In the genomic region with DNA sequence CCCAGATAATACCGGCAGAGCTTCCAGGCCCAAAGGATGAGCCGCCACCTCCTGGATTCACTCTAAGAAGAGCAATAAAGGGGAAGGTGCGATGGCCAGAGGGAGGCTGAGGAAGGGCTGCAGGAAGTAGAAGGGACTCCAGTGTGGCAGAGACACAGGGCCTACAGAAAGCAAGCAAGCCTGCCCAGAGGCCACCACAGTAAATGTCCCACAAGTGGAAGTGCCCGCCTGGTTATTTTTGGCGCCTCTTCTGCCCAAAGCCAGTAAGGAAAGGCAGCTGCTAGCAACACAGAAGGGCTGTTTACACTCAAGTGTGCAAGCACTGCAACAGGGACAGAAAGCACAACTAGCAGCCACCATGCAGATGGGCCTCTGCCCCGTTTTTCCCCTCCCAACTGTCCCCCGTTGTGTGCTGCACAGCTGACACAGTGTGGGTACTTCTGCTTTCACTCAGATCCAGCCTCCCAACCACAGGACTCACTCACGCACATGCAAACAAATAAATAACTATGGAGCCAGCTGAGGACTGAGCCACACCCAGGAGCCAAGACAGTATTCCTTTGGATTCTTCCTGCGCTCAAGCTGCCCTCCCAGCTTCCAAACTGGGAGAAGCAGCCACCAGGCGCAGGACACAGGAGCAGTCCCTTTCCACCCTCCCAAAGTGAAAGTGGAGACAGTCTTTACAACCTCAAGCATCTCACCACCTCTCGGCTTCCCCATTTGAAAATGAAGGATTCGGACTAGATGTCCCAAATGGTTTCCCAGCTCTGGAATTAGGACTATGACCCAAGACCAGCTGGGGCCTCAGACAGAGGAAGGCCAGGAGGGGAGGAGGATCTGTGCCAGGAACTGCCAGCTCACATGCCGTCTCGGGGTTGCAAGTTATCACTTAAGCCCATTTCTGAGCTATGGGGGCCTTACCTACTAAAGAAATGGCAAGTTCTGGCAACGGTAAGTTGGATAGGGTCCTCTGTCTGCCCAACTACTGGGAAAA, we compare ENCODE assay signal across 1 cellular context.
TF ChIP-seq lines count a peak whose summit lies in the region.

No MANE protein-coding gene starts in this region.

TF ChIP-seq in WTC11, 78 proteins besides CTCF, POLR2A, EP300 and RAD21 (continued from another document):
- TF ChIP-seq, protein P1, sequence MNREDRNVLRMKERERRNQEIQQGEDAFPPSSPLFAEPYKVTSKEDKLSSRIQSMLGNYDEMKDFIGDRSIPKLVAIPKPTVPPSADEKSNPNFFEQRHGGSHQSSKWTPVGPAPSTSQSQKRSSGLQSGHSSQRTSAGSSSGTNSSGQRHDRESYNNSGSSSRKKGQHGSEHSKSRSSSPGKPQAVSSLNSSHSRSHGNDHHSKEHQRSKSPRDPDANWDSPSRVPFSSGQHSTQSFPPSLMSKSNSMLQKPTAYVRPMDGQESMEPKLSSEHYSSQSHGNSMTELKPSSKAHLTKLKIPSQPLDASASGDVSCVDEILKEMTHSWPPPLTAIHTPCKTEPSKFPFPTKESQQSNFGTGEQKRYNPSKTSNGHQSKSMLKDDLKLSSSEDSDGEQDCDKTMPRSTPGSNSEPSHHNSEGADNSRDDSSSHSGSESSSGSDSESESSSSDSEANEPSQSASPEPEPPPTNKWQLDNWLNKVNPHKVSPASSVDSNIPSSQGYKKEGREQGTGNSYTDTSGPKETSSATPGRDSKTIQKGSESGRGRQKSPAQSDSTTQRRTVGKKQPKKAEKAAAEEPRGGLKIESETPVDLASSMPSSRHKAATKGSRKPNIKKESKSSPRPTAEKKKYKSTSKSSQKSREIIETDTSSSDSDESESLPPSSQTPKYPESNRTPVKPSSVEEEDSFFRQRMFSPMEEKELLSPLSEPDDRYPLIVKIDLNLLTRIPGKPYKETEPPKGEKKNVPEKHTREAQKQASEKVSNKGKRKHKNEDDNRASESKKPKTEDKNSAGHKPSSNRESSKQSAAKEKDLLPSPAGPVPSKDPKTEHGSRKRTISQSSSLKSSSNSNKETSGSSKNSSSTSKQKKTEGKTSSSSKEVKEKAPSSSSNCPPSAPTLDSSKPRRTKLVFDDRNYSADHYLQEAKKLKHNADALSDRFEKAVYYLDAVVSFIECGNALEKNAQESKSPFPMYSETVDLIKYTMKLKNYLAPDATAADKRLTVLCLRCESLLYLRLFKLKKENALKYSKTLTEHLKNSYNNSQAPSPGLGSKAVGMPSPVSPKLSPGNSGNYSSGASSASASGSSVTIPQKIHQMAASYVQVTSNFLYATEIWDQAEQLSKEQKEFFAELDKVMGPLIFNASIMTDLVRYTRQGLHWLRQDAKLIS (CRISPR knock-in tag; IDR thresholded peaks at IDR 0.05; ENCODE audit: borderline replicate concordance) = no peak
- TF ChIP-seq, protein P2, sequence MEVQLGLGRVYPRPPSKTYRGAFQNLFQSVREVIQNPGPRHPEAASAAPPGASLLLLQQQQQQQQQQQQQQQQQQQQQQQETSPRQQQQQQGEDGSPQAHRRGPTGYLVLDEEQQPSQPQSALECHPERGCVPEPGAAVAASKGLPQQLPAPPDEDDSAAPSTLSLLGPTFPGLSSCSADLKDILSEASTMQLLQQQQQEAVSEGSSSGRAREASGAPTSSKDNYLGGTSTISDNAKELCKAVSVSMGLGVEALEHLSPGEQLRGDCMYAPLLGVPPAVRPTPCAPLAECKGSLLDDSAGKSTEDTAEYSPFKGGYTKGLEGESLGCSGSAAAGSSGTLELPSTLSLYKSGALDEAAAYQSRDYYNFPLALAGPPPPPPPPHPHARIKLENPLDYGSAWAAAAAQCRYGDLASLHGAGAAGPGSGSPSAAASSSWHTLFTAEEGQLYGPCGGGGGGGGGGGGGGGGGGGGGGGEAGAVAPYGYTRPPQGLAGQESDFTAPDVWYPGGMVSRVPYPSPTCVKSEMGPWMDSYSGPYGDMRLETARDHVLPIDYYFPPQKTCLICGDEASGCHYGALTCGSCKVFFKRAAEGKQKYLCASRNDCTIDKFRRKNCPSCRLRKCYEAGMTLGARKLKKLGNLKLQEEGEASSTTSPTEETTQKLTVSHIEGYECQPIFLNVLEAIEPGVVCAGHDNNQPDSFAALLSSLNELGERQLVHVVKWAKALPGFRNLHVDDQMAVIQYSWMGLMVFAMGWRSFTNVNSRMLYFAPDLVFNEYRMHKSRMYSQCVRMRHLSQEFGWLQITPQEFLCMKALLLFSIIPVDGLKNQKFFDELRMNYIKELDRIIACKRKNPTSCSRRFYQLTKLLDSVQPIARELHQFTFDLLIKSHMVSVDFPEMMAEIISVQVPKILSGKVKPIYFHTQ (CRISPR knock-in tag; IDR thresholded peaks at IDR 0.05) = no peak
- TF ChIP-seq, protein P3, sequence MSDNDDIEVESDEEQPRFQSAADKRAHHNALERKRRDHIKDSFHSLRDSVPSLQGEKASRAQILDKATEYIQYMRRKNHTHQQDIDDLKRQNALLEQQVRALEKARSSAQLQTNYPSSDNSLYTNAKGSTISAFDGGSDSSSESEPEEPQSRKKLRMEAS (CRISPR knock-in tag; IDR thresholded peaks at IDR 0.05) = no peak
- no peak for TF ChIP-seq RELA (CRISPR knock-in tag; IDR thresholded peaks at IDR 0.05; ENCODE audit: borderline replicate concordance)
